In genomic region chr17:35799942-35800341, GRCh38 we compare ENCODE assay signal across 10 cellular contexts. TPM values are rescaled to one million over a fixed set of nuclear protein-coding genes. Genes with fewer than 3 reads are reported as not detected.
DNase-seq lines count a peak whose midpoint lies in the region; ATAC-seq and TF ChIP-seq lines count a peak whose summit lies in the region.
"Had no signal": no experiment of that assay in that cellular context is flagged by ENCODE, and none has a peak within 500 bp of the region (broad histone marks: within the 10 kb centered on the region; RNA-seq: fewer than 3 reads in every experiment).

No MANE protein-coding gene starts in this region.

- H3K9me3 ChIP-seq in lower lobe of right lung (no peaks in the 10 kb centered on the region), aorta (ENCODE audit: control insufficient read depth, low read length) (no peaks in the 10 kb centered on the region)

- H3K9me3 Mint-ChIP-seq in activated naive CD4-positive, alpha-beta T cell treated with anti-CD3 and anti-CD28 coated beads, Interleukin-2, amount 50 U/mL, for 24 hours = no peaks in the 10 kb centered on the region
- H3K9me3 Mint-ChIP-seq: activated T-helper 17 cell treated with anti-CD3 and anti-CD28 coated beads, Interleukin-2, amount 50 U/mL, for 72 hours had no signal

- H3K4me1 Mint-ChIP-seq in activated naive CD4-positive, alpha-beta T cell treated with anti-CD3 and anti-CD28 coated beads, Interleukin-2, amount 50 U/mL, for 24 hours = peaks cover 54% of the 10 kb centered on the region

- H3K27me3 Mint-ChIP-seq in activated naive CD4-positive, alpha-beta T cell treated with anti-CD3 and anti-CD28 coated beads, Interleukin-2, amount 50 U/mL, for 24 hours = peaks cover 2% of the 10 kb centered on the region

- H3K4me3 ChIP-seq in lower lobe of right lung = no peak overlapping the region
- H3K4me3 ChIP-seq in aorta (ENCODE audit: low read length in 2 of 2) = no peak overlapping the region

- intact Hi-C loops in lower lobe of right lung (cut with DNase I) = no loop called here
- intact Hi-C loops in aorta (cut with DNase I) = no loop called here
- intact Hi-C loops in posterior vena cava (cut with DNase I) = loop anchor here (5.0 to 10.0 kb wide), 2 partner anchors 33 to 215 kb away; partner anchors contain the start of gene AP2B1 (in 1 of the 2)

- peak overlapping the region; percentile 67 for H3K27ac ChIP-seq in lower lobe of right lung
- peak overlapping the region in 1 of 2 donors; percentile 55 for H3K27ac ChIP-seq in aorta (ENCODE audit: low read depth in 1 of 2, low read length in 2 of 2)
- H3K27ac ChIP-seq: HL-60 had no signal

- TF ChIP-seq CTCF in lower lobe of right lung (IDR thresholded peaks at IDR 0.05) = no peak

- H3K4me1 ChIP-seq in lower lobe of right lung (peaks cover 56% of the 10 kb centered on the region), aorta (ENCODE audit: control insufficient read depth in 1 of 2, insufficient read depth in 2 of 2, low read length in 2 of 2) (peaks cover 0 to 3% of the 10 kb centered on the region in 2 donors)

- H3K27ac Mint-ChIP-seq in activated naive CD4-positive, alpha-beta T cell treated with anti-CD3 and anti-CD28 coated beads, Interleukin-2, amount 50 U/mL, for 24 hours = peak overlapping the region; percentile 62
- H3K27ac Mint-ChIP-seq: activated T-helper 17 cell treated with anti-CD3 and anti-CD28 coated beads, Interleukin-2, amount 50 U/mL, for 72 hours had no signal

- ATAC-seq in lower lobe of right lung (peak; percentile 65 to 70), aorta (ENCODE audit: low FRiP score) (no peak)
- ATAC-seq: activated T-helper 17 cell treated with anti-CD3 and anti-CD28 coated beads, Interleukin-2, amount 50 U/mL, for 72 hours had no signal

- H3K27me3 ChIP-seq in lower lobe of right lung (ENCODE audit: low read depth) (peaks cover 11% of the 10 kb centered on the region), aorta (ENCODE audit: control insufficient read depth in 1 of 2, insufficient read depth in 2 of 2, low read length in 1 of 2) (no peaks in the 10 kb centered on the region)

- DNase-seq in activated naive CD4-positive, alpha-beta T cell treated with Interleukin-2 at 50 U/mL for 16 hours = no peak
- DNase-seq in cerebellum (ENCODE audit: low spot score) = peak; percentile 97
- DNase-seq in lower lobe of right lung = peak; percentile 84
- DNase-seq in aorta = peak; percentile 87 to 89
- DNase-seq in NCI-H2107 (lab: John Stamatoyannopoulos, UW) = no peak
- no peak for DNase-seq in NCI-H1417 (lab: John Stamatoyannopoulos, UW)
- DNase-seq in posterior vena cava (ENCODE audit: low spot score) = no peak

- no peak overlapping the region for H3K4me3 Mint-ChIP-seq in activated naive CD4-positive, alpha-beta T cell treated with anti-CD3 and anti-CD28 coated beads, Interleukin-2, amount 50 U/mL, for 24 hours
- H3K4me3 Mint-ChIP-seq: activated T-helper 17 cell treated with anti-CD3 and anti-CD28 coated beads, Interleukin-2, amount 50 U/mL, for 72 hours had no signal

- H3K36me3 ChIP-seq in lower lobe of right lung (no peaks in the 10 kb centered on the region), aorta (ENCODE audit: control insufficient read depth in 1 of 2, insufficient read depth in 2 of 2, low read length in 1 of 2) (no peaks in the 10 kb centered on the region)

- H3K36me3 Mint-ChIP-seq in activated naive CD4-positive, alpha-beta T cell treated with anti-CD3 and anti-CD28 coated beads, Interleukin-2, amount 50 U/mL, for 24 hours = no peaks in the 10 kb centered on the region

RNA-seq across cellular contexts. Expression of gene MMP28, which starts 4.5 kb away (rescaled TPM):
- 4.9 TPM for total RNA-seq in cerebellum
- total RNA-seq in lower lobe of right lung = 40.9 TPM
- 1 to 10 TPM; 4.5 to 6.4 TPM for total RNA-seq in aorta
- 1 to 10 TPM; 1.5 to 5.4 TPM for polyA plus RNA-seq in aorta
- 10 to 100 TPM in 1 of 2 donors, 1 to 10 TPM in 1; 8.8 to 18.2 TPM for total RNA-seq in posterior vena cava
- total RNA-seq: activated T-helper 17 cell treated with anti-CD3 and anti-CD28 coated beads, Interleukin-2, amount 50 U/mL, for 72 hours had no signal

RNA-seq across cellular contexts. Expression of gene TAF15, which starts 9.3 kb away (rescaled TPM):
- 131 TPM for total RNA-seq in cerebellum
- total RNA-seq in lower lobe of right lung = 143 TPM
- total RNA-seq in aorta = 100 to 1,000 TPM; 136 to 167 TPM
- polyA plus RNA-seq in aorta = 100 to 1,000 TPM in 1 of 2 donors, 10 to 100 TPM in 1; 86.2 to 143 TPM
- total RNA-seq in posterior vena cava = 100 to 1,000 TPM; 121 to 129 TPM

RNA-seq across cellular contexts. Expression of gene C17orf50, which starts 39.3 kb away (rescaled TPM):
- not detected for total RNA-seq in cerebellum
- not detected for total RNA-seq in lower lobe of right lung
- not detected for total RNA-seq in aorta
- polyA plus RNA-seq in aorta = not detected
- not detected for total RNA-seq in posterior vena cava
- total RNA-seq: activated T-helper 17 cell treated with anti-CD3 and anti-CD28 coated beads, Interleukin-2, amount 50 U/mL, for 72 hours had no signal

RNA-seq across cellular contexts. Expression of gene GAS2L2, which starts 46.9 kb away (rescaled TPM):
- total RNA-seq in cerebellum (0.36 TPM), lower lobe of right lung (3.1 TPM), aorta (not detected), posterior vena cava (not detected)
- under 1 TPM in 1 of 2 donors, not detected in 1; 0.05 TPM for polyA plus RNA-seq in aorta
- total RNA-seq: activated T-helper 17 cell treated with anti-CD3 and anti-CD28 coated beads, Interleukin-2, amount 50 U/mL, for 72 hours had no signal

Comparison
In these comparisons a context has a peak if more than half of its experiments do, and no peak if none do; other contexts are left out.
1. DNase-seq: peak in cerebellum (single experiment), lower lobe of right lung (single experiment) and aorta (2 of 2); none in activated naive CD4-positive, alpha-beta T cell treated with Interleukin-2 at 50 U/mL for 16 hours (single experiment), NCI-H2107 (single experiment), NCI-H1417 (0 of 3) and posterior vena cava (single experiment).
2. intact Hi-C loops: an anchor here in posterior vena cava (5.0 to 10.0 kb wide); none called in lower lobe of right lung and aorta.